Comparison of ENCODE assay signal across 23 cellular contexts in the genomic region with DNA sequence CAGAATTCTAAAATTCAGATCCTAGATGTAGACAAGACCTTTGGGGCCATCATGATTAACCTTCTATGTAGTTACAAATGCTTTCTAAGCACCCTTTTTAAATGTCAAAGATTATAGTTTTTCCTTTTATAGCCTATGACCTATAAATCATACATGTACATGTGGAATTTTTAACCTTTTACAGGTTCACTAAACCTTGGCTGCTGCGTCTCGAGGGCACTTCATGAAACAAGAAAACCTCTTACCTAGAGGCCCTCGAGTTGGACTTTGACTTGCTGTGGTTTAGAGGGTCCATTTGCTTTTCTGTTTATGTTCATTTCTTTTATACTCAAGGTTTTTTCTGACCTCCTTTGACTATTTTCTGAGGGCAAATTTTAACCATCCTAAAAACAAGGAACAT.
DNase-seq lines count a peak whose midpoint lies in the region; ATAC-seq and TF ChIP-seq lines count a peak whose summit lies in the region.
"Had no signal": no experiment of that assay in that cellular context is flagged by ENCODE, and none has a peak within 500 bp of the region (broad histone marks: within the 10 kb centered on the region; RNA-seq: fewer than 3 reads in every experiment).

No MANE protein-coding gene starts in this region.

- TF ChIP-seq CTCF in left ventricle myocardium inferior (IDR thresholded peaks at IDR 0.05; ENCODE audit: borderline replicate concordance) (no peak), VCaP (conservative IDR thresholded peaks at IDR 0.05) (no peak), psoas muscle (IDR thresholded peaks at IDR 0.05) (no peak), vagina (IDR thresholded peaks at IDR 0.05) (no peak)
- TF ChIP-seq CTCF in activated CD8-positive, alpha-beta T cell treated with anti-CD3 and anti-CD28 coated beads for 36 hours (IDR thresholded peaks at IDR 0.05) = no peak

- H3K27ac ChIP-seq in left ventricle myocardium inferior (replicated peaks) (peak overlapping the region; percentile 45), right cardiac atrium (ENCODE audit: low read length) (no peak overlapping the region), VCaP (peak overlapping the region; percentile 57), psoas muscle (peak overlapping the region; percentile 11), vagina (peak overlapping the region; percentile 17)
- H3K27ac ChIP-seq: BLaER1 treated with 17β-estradiol and CSF1 and Interleukin-3, amounts not matched to agents 10 nM and 100 nM; SK-N-MC had no signal

- WGBS in right cardiac atrium = 80% methylated on average over 3 of the region's 3 CpGs
- WGBS in psoas muscle, 3 donors = 64 to 77% (median 72%) methylated on average over 3 of the region's 3 CpGs

- H3K36me3 Mint-ChIP-seq in activated CD8-positive, alpha-beta T cell treated with anti-CD3 and anti-CD28 coated beads for 36 hours (ENCODE audit: low read depth) = no peaks in the 10 kb centered on the region
- H3K36me3 Mint-ChIP-seq: CD4-positive, alpha-beta memory T cell had no signal

- intact Hi-C loops in left ventricle myocardium inferior (cut with micrococcal nuclease) (no loop called here), right cardiac atrium (cut with DNase I) (no loop called here), psoas muscle (cut with DNase I) (loop anchor here in 1 of 2 donors (10.0 kb wide), 1 partner anchor 312 kb away; no protein-coding TSS in a partner anchor), vagina (cut with DNase I) (no loop called here)
- intact Hi-C loops in activated CD8-positive, alpha-beta T cell treated with anti-CD3 and anti-CD28 coated beads for 36 hours (cut with micrococcal nuclease) = no loop called here

- H3K4me3 ChIP-seq in left ventricle myocardium inferior (no peak overlapping the region), right cardiac atrium (ENCODE audit: low read length) (no peak overlapping the region), psoas muscle (no peak overlapping the region), vagina (no peak overlapping the region)
- H3K4me3 ChIP-seq: BLaER1 treated with 17β-estradiol and CSF1 and Interleukin-3, amounts not matched to agents 10 nM and 100 nM; K562; SK-N-MC had no signal

- TF ChIP-seq POLR2A in vagina (IDR thresholded peaks at IDR 0.05) = no peak

- DNase-seq in left ventricle myocardium inferior (no peak), right cardiac atrium (no peak), psoas muscle (no peak), vagina (ENCODE audit: extremely low spot score in 2 of 2) (no peak), cortex of kidney (lab: John Stamatoyannopoulos, UW) (no peak), HEK293T (ENCODE audit: extremely low spot score) (no peak)
- DNase-seq in activated CD8-positive, alpha-beta T cell treated with anti-CD3 and anti-CD28 coated beads for 36 hours = no peak
- DNase-seq: 8988T; Caco-2; CD4-positive, alpha-beta memory T cell; H9; MM.1S; NCI-H1048; NCI-H1436 treated with DMSO at 0.1 percent for 48 hours; NCI-H1930; NCI-H2171; NCI-H524 treated with DMSO at 0.1 percent for 48 hours; OCI-M1; SHP77 treated with DMSO at 0.1 percent for 48 hours had no signal

- H3K9me3 Mint-ChIP-seq in activated CD8-positive, alpha-beta T cell treated with anti-CD3 and anti-CD28 coated beads for 36 hours = no peaks in the 10 kb centered on the region

- H3K36me3 ChIP-seq in left ventricle myocardium inferior (no peaks in the 10 kb centered on the region), psoas muscle (ENCODE audit: insufficient read depth in 1 of 2, low read depth in 1 of 2) (no peaks in the 10 kb centered on the region), vagina (no peaks in the 10 kb centered on the region)
- H3K36me3 ChIP-seq: BLaER1 treated with 17β-estradiol and CSF1 and Interleukin-3, amounts not matched to agents 10 nM and 100 nM had no signal

- POLR2A ChIA-PET in activated CD8-positive, alpha-beta T cell treated with anti-CD3 and anti-CD28 coated beads for 36 hours (lab: Charles Lee) = no interaction called here
- POLR2A ChIA-PET in HEK293T (lab: Yijun Ruan, JAX) = no interaction called here

- H3K27ac Mint-ChIP-seq in activated CD8-positive, alpha-beta T cell treated with anti-CD3 and anti-CD28 coated beads for 36 hours = no peak overlapping the region
- H3K27ac Mint-ChIP-seq: CD4-positive, alpha-beta memory T cell had no signal

- peaks cover 23% of the 10 kb centered on the region for H3K4me1 ChIP-seq in left ventricle myocardium inferior
- peaks cover 4% of the 10 kb centered on the region for H3K4me1 ChIP-seq in right cardiac atrium (ENCODE audit: control insufficient read depth, insufficient read depth, low read length)
- H3K4me1 ChIP-seq in psoas muscle = peaks cover 22% of the 10 kb centered on the region
- peaks cover 21% of the 10 kb centered on the region for H3K4me1 ChIP-seq in vagina
- H3K4me1 ChIP-seq: Caco-2 had no signal

- CTCF ChIA-PET in activated CD8-positive, alpha-beta T cell treated with anti-CD3 and anti-CD28 coated beads for 36 hours (lab: Charles Lee) = no interaction called here
- CTCF ChIA-PET in HEK293T (lab: Yijun Ruan, JAX) = no interaction called here

- no peak for ATAC-seq in right cardiac atrium
- peak in 2 of 4 donors; percentile 9 to 52 for ATAC-seq in psoas muscle
- ATAC-seq in activated CD8-positive, alpha-beta T cell treated with anti-CD3 and anti-CD28 coated beads for 36 hours = no peak
- ATAC-seq: K562 had no signal

- H3K4me3 Mint-ChIP-seq in activated CD8-positive, alpha-beta T cell treated with anti-CD3 and anti-CD28 coated beads for 36 hours = no peak overlapping the region
- H3K4me3 Mint-ChIP-seq: CD4-positive, alpha-beta memory T cell; H9 had no signal

- no peaks in the 10 kb centered on the region for H3K4me1 Mint-ChIP-seq in activated CD8-positive, alpha-beta T cell treated with anti-CD3 and anti-CD28 coated beads for 36 hours (ENCODE audit: low read depth)
- H3K4me1 Mint-ChIP-seq: CD4-positive, alpha-beta memory T cell had no signal

- no peaks in the 10 kb centered on the region for H3K27me3 Mint-ChIP-seq in activated CD8-positive, alpha-beta T cell treated with anti-CD3 and anti-CD28 coated beads for 36 hours

- H3K9me3 ChIP-seq in left ventricle myocardium inferior (replicated peaks) (no peaks in the 10 kb centered on the region), right cardiac atrium (ENCODE audit: control insufficient read depth, low read length) (no peaks in the 10 kb centered on the region), psoas muscle (no peaks in the 10 kb centered on the region), vagina (no peaks in the 10 kb centered on the region)
- H3K9me3 ChIP-seq: BLaER1 treated with 17β-estradiol and CSF1 and Interleukin-3, amounts not matched to agents 10 nM and 100 nM; Caco-2 had no signal

- H3K27me3 ChIP-seq in left ventricle myocardium inferior (ENCODE audit: low read depth) (no peaks in the 10 kb centered on the region), right cardiac atrium (ENCODE audit: control insufficient read depth, insufficient read depth) (no peaks in the 10 kb centered on the region), psoas muscle (ENCODE audit: insufficient read depth in 3 of 3, low read length in 2 of 3) (no peaks in the 10 kb centered on the region), vagina (no peaks in the 10 kb centered on the region)
- H3K27me3 ChIP-seq: BLaER1 treated with 17β-estradiol and CSF1 and Interleukin-3, amounts not matched to agents 10 nM and 100 nM had no signal

TF ChIP-seq in HEK293T, 16 proteins besides CTCF, POLR2A, EP300 and RAD21:
- no peak for TF ChIP-seq SUZ12 (IDR thresholded peaks at IDR 0.05)
- no peak for TF ChIP-seq LEF1 (IDR thresholded peaks at IDR 0.05; ENCODE audit: borderline replicate concordance)
- no peak for TF ChIP-seq FOXM1 (IDR thresholded peaks at IDR 0.05; ENCODE audit: borderline replicate concordance)
